In the genomic region with DNA sequence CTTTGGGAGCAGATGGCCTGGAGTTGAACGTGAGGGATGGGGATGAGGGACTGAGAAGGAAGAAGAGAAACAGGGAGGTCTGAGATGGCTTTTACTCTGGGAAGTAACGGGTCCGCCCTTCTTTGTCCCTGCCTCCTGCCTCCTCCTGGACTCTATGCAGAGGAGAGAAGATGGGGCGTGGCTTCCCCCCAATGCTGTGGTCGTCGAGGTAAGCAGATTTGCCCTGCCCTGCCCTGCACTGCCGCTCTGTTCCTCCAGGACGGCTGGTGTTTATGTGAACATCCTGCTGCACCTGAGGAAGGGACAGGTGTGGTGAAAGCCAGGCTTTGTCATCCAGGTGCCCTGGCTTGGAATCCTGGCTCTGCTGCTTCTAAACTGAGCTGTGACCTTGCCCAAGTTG, we compare ENCODE assay signal across 37 cellular contexts. TPM values are rescaled to one million over a fixed set of nuclear protein-coding genes. Genes with fewer than 3 reads are reported as not detected.
A peak's percentile ranks its signal among the peaks of the same experiment; 100 is the strongest.
DNase-seq lines count a peak whose midpoint lies in the region; ATAC-seq, FAIRE-seq and TF ChIP-seq lines count a peak whose summit lies in the region.
"Had no signal": no experiment of that assay in that cellular context is flagged by ENCODE, and none has a peak within 500 bp of the region (broad histone marks: within the 10 kb centered on the region; RNA-seq: fewer than 3 reads in every experiment).

No MANE protein-coding gene starts in this region.

- no peak overlapping the region for H4K5ac ChIP-seq in H1 (ENCODE audit: insufficient read length, low read depth, low read length)

- TF ChIP-seq EP300 in H1 (IDR thresholded peaks at IDR 0.05; ENCODE audit: borderline replicate concordance in 1 of 2, low read depth in 2 of 2, low read length in 2 of 2), result no peak

- peaks cover 0 to 2% (median 0%) of the 10 kb centered on the region in 4 experiments; a peak in 1 of 7 replicates for H3K27me3 ChIP-seq in H1 (replicated peaks in 1 of 4; ENCODE audit: control insufficient read depth in 3 of 4, extremely low read depth in 1 of 4, insufficient read depth in 3 of 4, low read length in 3 of 4)

- H3K27ac ChIP-seq in H1 (ENCODE audit: low read depth, low read length), result no peak overlapping the region
- H3K27ac ChIP-seq: 22Rv1, C4-2B, esophagus squamous epithelium, hepatocyte, psoas muscle had no signal

- no peak overlapping the region for H4K91ac ChIP-seq in H1 (replicated peaks; ENCODE audit: insufficient read length, low read length)

- H2BK5ac ChIP-seq in H1 (ENCODE audit: low read depth, low read length), result no peak overlapping the region

- H4K8ac ChIP-seq in H1 (ENCODE audit: extremely low read depth, insufficient read depth, low read length), result peak overlapping the region; percentile 9

- H3K79me1 ChIP-seq in H1 (ENCODE audit: low read depth, low read length), result no peaks in the 10 kb centered on the region

- peaks cover 0 to 4% (median under 1%) of the 10 kb centered on the region in 4 experiments; a peak in 3 of 7 replicates for H3K4me1 ChIP-seq in H1 (replicated peaks in 1 of 4; ENCODE audit: control insufficient read depth in 3 of 4, insufficient read depth in 4 of 4, low read length in 3 of 4)
- H3K4me1 ChIP-seq: Caco-2 had no signal

- H3K9ac ChIP-seq in H1 (replicated peaks in 1 of 4; ENCODE audit: extremely low read depth in 1 of 4, low read depth in 3 of 4, low read length in 3 of 4), result no peak overlapping the region

- no peak overlapping the region for H3K4me2 ChIP-seq in H1 (ENCODE audit: insufficient read depth in 1 of 2, low read depth in 2 of 2, low read length in 2 of 2)
- H3K4me2 ChIP-seq: hepatocyte had no signal

- H3K4me3 ChIP-seq in H1 (ENCODE audit: extremely low read depth in 1 of 4, insufficient read depth in 2 of 4, low read depth in 3 of 4, low read length in 4 of 4), result no peak overlapping the region
- H3K4me3 ChIP-seq: esophagus squamous epithelium, hepatocyte, lung, mucosa of descending colon, psoas muscle had no signal

- TF ChIP-seq RAD21 in H1 (IDR thresholded peaks at IDR 0.05 in 1 of 2, conservative IDR thresholded peaks at IDR 0.05 in 1 of 2; ENCODE audit: low read depth in 2 of 2, low read length in 2 of 2), result no peak; a peak in 1 of 4 replicates

- 65% methylated on average over 8 of the region's 8 CpGs; no CpG with 5 or more reads in 1 of the 2 experiments for WGBS in H1 (ENCODE audit: extremely low coverage in 1 of 2, insufficient coverage in 1 of 2, insufficient read length in 1 of 2, insufficient replicate concordance in 2 of 2, low coverage in 1 of 2, low lambda C conversion rate in 2 of 2, missing lambda C conversion rate in 1 of 2), 2 experiments

- CTCF ChIA-PET in H1 (lab: Charles Lee; ENCODE audit: partially characterized antibody), result interaction anchor here (0.6 to 8.1 kb wide), 24 partner anchors 9 to 539 kb away, joined by 3 to 91 read pairs (median 4); a partner anchor contains a TSS

- H3K36me3 ChIP-seq in H1 (ENCODE audit: control insufficient read depth in 2 of 4, insufficient read depth in 4 of 4, low read length in 3 of 4), result no peaks in the 10 kb centered on the region
- H3K36me3 ChIP-seq: esophagus squamous epithelium had no signal

- intact Hi-C loops in posterior vena cava (cut with DNase I), result loop anchor here in 1 of 2 donors (5.0 kb wide), 1 partner anchor 351 kb away; no protein-coding TSS in a partner anchor

- no peak overlapping the region for H2BK120ac ChIP-seq in H1 (replicated peaks; ENCODE audit: low read depth, low read length)

- no peak overlapping the region for H3K56ac ChIP-seq in H1 (replicated peaks; ENCODE audit: insufficient read length, low read depth, low read length)

- no peak overlapping the region for H3K4ac ChIP-seq in H1 (replicated peaks; ENCODE audit: insufficient read length, low read depth, low read length)

- H3K14ac ChIP-seq in H1 (ENCODE audit: insufficient read length), result no peak overlapping the region

- no peak overlapping the region for H3K23ac ChIP-seq in H1 (ENCODE audit: insufficient read length)

- no peak overlapping the region for H2AK5ac ChIP-seq in H1 (ENCODE audit: low read depth, low read length)

- H2BK15ac ChIP-seq in H1 (ENCODE audit: low read length), result no peak overlapping the region

- H2BK20ac ChIP-seq in H1 (ENCODE audit: low read length), result no peak overlapping the region

- H2BK12ac ChIP-seq in H1 (ENCODE audit: low read depth, low read length), result no peak overlapping the region

- H3K9me3 ChIP-seq in H1 (ENCODE audit: insufficient read depth in 2 of 2, low read depth in 1 of 2, low read length in 1 of 2), result no peaks in the 10 kb centered on the region
- H3K9me3 ChIP-seq: Caco-2, esophagus squamous epithelium, mucosa of descending colon, psoas muscle had no signal

- FAIRE-seq in H1 (lab: Jason Lieb, UNC), result no peak
- FAIRE-seq: frontal cortex, G401.6 had no signal

- POLR2A ChIA-PET in H1 (lab: Charles Lee; ENCODE audit: partially characterized antibody), result no interaction called here

- no peak for TF ChIP-seq POLR2A in H1 (IDR thresholded peaks at IDR 0.05; ENCODE audit: control extremely low read depth in 1 of 2, low read depth in 2 of 2, low read length in 2 of 2)

- no peaks in the 10 kb centered on the region for H3K23me2 ChIP-seq in H1 (ENCODE audit: low read depth, low read length)

- H4K20me1 ChIP-seq in H1 (replicated peaks in 1 of 2; ENCODE audit: control insufficient read depth in 1 of 2, insufficient read depth in 2 of 2, low read length in 2 of 2), result no peaks in the 10 kb centered on the region

- DNase-seq in DMS53 (lab: John Stamatoyannopoulos, UW) (peak; percentile 39), DMS53 treated with DMSO at 0.1 percent for 48 hours (lab: John Stamatoyannopoulos, UW; ENCODE audit: unreplicated experiment) (no peak), NCI-H146 treated with DMSO at 0.1 percent for 48 hours (lab: John Stamatoyannopoulos, UW; ENCODE audit: unreplicated experiment) (peak; percentile 11), H1 (ENCODE audit: low read depth in 1 of 2, low spot score in 2 of 2) (no peak), posterior vena cava (ENCODE audit: low spot score) (peak; percentile 60), GM19240 (ENCODE audit: insufficient read length, low spot score) (no peak)
- DNase-seq: activated CD4-positive, alpha-beta memory T cell treated with anti-CD3 and anti-CD28 coated beads, Interleukin-2, amount 10 ng/mL, durations not matched to agents 7 days and 5 days; activated CD8-positive, alpha-beta memory T cell treated with anti-CD3 and anti-CD28 coated beads, Interleukin-2, amount 50 U/mL, for 4 hours; activated naive CD4-positive, alpha-beta T cell treated with Interleukin-2 at 50 U/mL for 16 hours; Caco-2; dermis blood vessel endothelial cell; DMS79; esophagus squamous epithelium; immature natural killer cell; KBM-7; left cardiac atrium; mucosa of descending colon; natural killer cell; NCI-H1092 treated with DMSO at 0.1 percent for 48 hours; NCI-H2029; NCI-H2227 treated with DMSO at 0.1 percent for 48 hours; NK-92 treated with Interleukin-12 subunit alpha and Interleukin-12 subunit beta, amount 100 ng/mL, for 24 hours; occipital lobe; PC-3; psoas muscle; T-helper 2 cell had no signal

- peak in 2 of 3 experiments; percentile 26 to 33; a peak in 2 of 4 replicates for TF ChIP-seq CTCF in H1 (IDR thresholded peaks at IDR 0.05; ENCODE audit: control extremely low read depth in 1 of 3, insufficient read depth in 1 of 3, low read depth in 1 of 3, low read length in 3 of 3)

- H2AFZ ChIP-seq in H1 (ENCODE audit: low read length), result no peak overlapping the region
- H2AFZ ChIP-seq: hepatocyte had no signal

- H3K79me2 ChIP-seq in H1 (ENCODE audit: control insufficient read depth in 1 of 2, insufficient read depth in 2 of 2, low read length in 2 of 2), result no peaks in the 10 kb centered on the region
- H3K79me2 ChIP-seq: hepatocyte had no signal

- no peak overlapping the region for H3K18ac ChIP-seq in H1 (ENCODE audit: extremely low read depth, low read length)

- no peak for ATAC-seq in GM19467 (IDR thresholded peaks at IDR 0.05; ENCODE audit: unreplicated experiment)
- ATAC-seq in HG03432 (IDR thresholded peaks at IDR 0.05; ENCODE audit: unreplicated experiment), result no peak
- ATAC-seq: left cardiac atrium; mucosa of descending colon; natural killer cell; PC-3; psoas muscle; Right ventricle myocardium inferior; SK-N-SH treated with all-trans-retinoic acid at 6 μM for 48 hours; stimulated activated memory B cell treated with anti-CD40 and anti-IgM and Interleukin-4, amounts not matched to agents 10 μg/mL and 1 μg/mL and 100 μg/mL, for 72 hours had no signal

TF ChIP-seq in H1, 55 proteins besides CTCF, POLR2A, EP300 and RAD21:
- TF ChIP-seq BRCA1 (IDR thresholded peaks at IDR 0.05; ENCODE audit: low read depth, low read length) (no peak), TAF1 (IDR thresholded peaks at IDR 0.05; ENCODE audit: low read depth, low read length) (0 out of 2 replicates have a peak, but pooled peaks have one; percentile 19)

RNA-seq across cellular contexts. Expression of a gene that starts 13.5 kb away (rescaled TPM):
- not detected in 2 replicates for total RNA-seq in H1 (2021; fragmentation: NEBNext Ultra II Directional; extraction: Animal tissue kit (Norgen Biotek cat#: 25700))
- 0.05 and 0.09 TPM in 2 replicates for polyA plus RNA-seq in H1 (2011; rRNA removed)
- polyA plus RNA-seq in H1 (2011; cell fraction: cytosol; rRNA removed), result not detected
- 0.07 TPM for polyA plus RNA-seq in H1 (2011; cell fraction: nucleus; rRNA removed)
- polyA plus RNA-seq in H1 (2012, experiment 1 of 2), result 0.10 TPM in 1 of 4 replicates, not detected in the others
- not detected for polyA plus RNA-seq in H1 (2012, experiment 2 of 2)
- 0.14 TPM for polyA plus RNA-seq in H1 (2013, experiment 1 of 2)
- polyA plus RNA-seq in H1 (2013, experiment 2 of 2), result 0.13 TPM
- not detected in 2 replicates for polyA minus RNA-seq in H1 (2011; rRNA and poly(A)+ RNA removed)
- not detected for polyA minus RNA-seq in H1 (2011; cell fraction: cytosol; rRNA and poly(A)+ RNA removed)
- polyA minus RNA-seq in H1 (2011; cell fraction: nucleus; rRNA and poly(A)+ RNA removed), result not detected
- not detected for total RNA-seq in posterior vena cava
- total RNA-seq: activated CD4-positive, alpha-beta memory T cell treated with anti-CD3 and anti-CD28 coated beads, Interleukin-2, amount 10 ng/mL, durations not matched to agents 7 days and 5 days; Caco-2; dermis blood vessel endothelial cell; esophagus squamous epithelium; hepatocyte; lung; mucosa of descending colon; natural killer cell; PC-3; Right ventricle myocardium inferior had no signal
- polyA plus RNA-seq: immature natural killer cell, lung had no signal

Comparison
In these comparisons a context has a peak if more than half of its experiments do, and no peak if none do; other contexts are left out.
1. DNase-seq: peak in DMS53 (single experiment), NCI-H146 treated with DMSO at 0.1 percent for 48 hours (single experiment) and posterior vena cava (single experiment); none in DMS53 treated with DMSO at 0.1 percent for 48 hours (single experiment), H1 (0 of 2) and GM19240 (single experiment).